ENCODE assay signal across 32 cellular contexts in genomic region chr18:13414102-13414501, GRCh38.
"Had no signal": no experiment of that assay in that cellular context is flagged by ENCODE, and none has a peak within 500 bp of the region (broad histone marks: within the 10 kb centered on the region; RNA-seq: fewer than 3 reads in every experiment).

No MANE protein-coding gene starts in this region.

- ATAC-seq: activated CD4-positive, CD25-positive, alpha-beta regulatory T cell treated with anti-CD3 and anti-CD28 coated beads, Interleukin-2, amount 50 U/mL, for 24 hours; activated CD8-positive, alpha-beta T cell treated with anti-CD3 and anti-CD28 coated beads for 36 hours; activated T-cell treated with anti-CD3 and anti-CD28 coated beads, Interleukin-2, amount 50 U/mL, for 72 hours; esophagus mucosa; heart left ventricle; T-cell had no signal

- H2AFZ ChIP-seq: hepatocyte had no signal

- H3K79me2 ChIP-seq: hepatocyte had no signal

- H3K36me3 ChIP-seq: brain microvascular endothelial cell had no signal

- FAIRE-seq: astrocyte, bronchial epithelial cell, frontal cortex had no signal

- H3K4me3 ChIP-seq: coronary artery, dorsolateral prefrontal cortex, heart left ventricle, hepatocyte had no signal

- H3K27me3 ChIP-seq: brain microvascular endothelial cell, dorsolateral prefrontal cortex, heart left ventricle, hepatocyte had no signal

- H3K4me2 ChIP-seq: hepatocyte had no signal

- H3K27ac ChIP-seq: brain microvascular endothelial cell, coronary artery, dorsolateral prefrontal cortex, hepatocyte, VCaP had no signal

- DNase-seq: activated B cell treated with CpG ODN at 0.5 μM for 24 hours; activated CD4-positive, alpha-beta T cell treated with anti-CD3 and anti-CD28 coated beads for 48 hours; activated CD4-positive, alpha-beta T cell treated with anti-CD3 and anti-CD28 coated beads, Interleukin-2, amount 50 U/mL, for 1 hour; activated CD4-positive, alpha-beta T cell treated with anti-CD3 and anti-CD28 coated beads, Interleukin-2, amount 50 U/mL, for 48 hours; activated CD8-positive, alpha-beta memory T cell treated with anti-CD3 and anti-CD28 coated beads, Interleukin-2, amount 50 U/mL, for 48 hours; activated CD8-positive, alpha-beta T cell treated with anti-CD3 and anti-CD28 coated beads for 36 hours; activated effector memory CD4-positive, alpha-beta T cell treated with Interleukin-2 at 50 U/mL for 16 hours; activated gamma-delta T cell treated with Interleukin-2 at 50 U/mL for 16 hours; activated naive CD4-positive, alpha-beta T cell treated with anti-CD3 and anti-CD28 coated beads, Interleukin-2, amount 50 U/mL, for 16 hours; activated naive CD4-positive, alpha-beta T cell treated with Interleukin-2 at 50 U/mL for 16 hours; activated T-cell treated with anti-CD3 and anti-CD28 coated beads for 4 hours; activated T-cell treated with anti-CD3 and anti-CD28 coated beads, Interleukin-2, amount 50 U/mL, for 24 hours; activated T-cell treated with anti-CD3 and anti-CD28 coated beads, Interleukin-2, amount 50 U/mL, for 72 hours; amniotic stem cell; anterior cingulate cortex; brain microvascular endothelial cell; dorsolateral prefrontal cortex; effector memory CD4-positive, alpha-beta T cell; endodermal cell; foreskin fibroblast; glutamatergic neuron; heart left ventricle; T-cell; T1000 had no signal
